Comparison of ENCODE assay signal across 18 cellular contexts in genomic region chr20:33337119-33337518, GRCh38. TPM values are rescaled to one million over a fixed set of nuclear protein-coding genes. Genes with fewer than 3 reads are reported as not detected.
"Had no signal": no experiment of that assay in that cellular context is flagged by ENCODE, and none has a peak within 500 bp of the region (broad histone marks: within the 10 kb centered on the region; RNA-seq: fewer than 3 reads in every experiment).

No MANE protein-coding gene starts in this region.

- H3K4me3 Mint-ChIP-seq: activated CD8-positive, alpha-beta T cell treated with anti-CD3 and anti-CD28 coated beads for 36 hours; activated naive CD8-positive, alpha-beta T cell treated with anti-CD3 and anti-CD28 coated beads for 36 hours; activated T-cell treated with anti-CD3 and anti-CD28 coated beads, Interleukin-2, amount 50 U/mL, for 72 hours; endodermal cell; stimulated activated naive CD8-positive, alpha-beta T cell treated with anti-CD3 and anti-CD28 coated beads, Interleukin-15, amount 100 ng/mL, for 72 hours had no signal

- H3K27ac ChIP-seq: esophagus muscularis mucosa, psoas muscle, spleen had no signal

- H3K27ac Mint-ChIP-seq: activated CD8-positive, alpha-beta T cell treated with anti-CD3 and anti-CD28 coated beads for 36 hours; activated naive CD8-positive, alpha-beta T cell treated with anti-CD3 and anti-CD28 coated beads for 36 hours; activated T-cell treated with anti-CD3 and anti-CD28 coated beads, Interleukin-2, amount 50 U/mL, for 72 hours had no signal

- H3K36me3 ChIP-seq: esophagus muscularis mucosa, spleen had no signal

- H3K36me3 Mint-ChIP-seq: activated naive CD8-positive, alpha-beta T cell treated with anti-CD3 and anti-CD28 coated beads for 36 hours had no signal

- H3K27me3 Mint-ChIP-seq: activated naive CD8-positive, alpha-beta T cell treated with anti-CD3 and anti-CD28 coated beads for 36 hours had no signal

- H3K4me3 ChIP-seq: esophagus muscularis mucosa, psoas muscle, spleen had no signal

- H3K9me3 Mint-ChIP-seq: activated CD8-positive, alpha-beta T cell treated with anti-CD3 and anti-CD28 coated beads for 36 hours; activated naive CD8-positive, alpha-beta T cell treated with anti-CD3 and anti-CD28 coated beads for 36 hours; activated T-cell treated with anti-CD3 and anti-CD28 coated beads, Interleukin-2, amount 50 U/mL, for 72 hours; endodermal cell; stimulated activated naive CD8-positive, alpha-beta T cell treated with anti-CD3 and anti-CD28 coated beads, Interleukin-15, amount 100 ng/mL, for 72 hours had no signal

- H3K9me3 ChIP-seq: esophagus muscularis mucosa, psoas muscle, spleen had no signal

- ATAC-seq: activated CD8-positive, alpha-beta T cell treated with anti-CD3 and anti-CD28 coated beads for 36 hours; activated T-cell treated with anti-CD3 and anti-CD28 coated beads, Interleukin-2, amount 50 U/mL, for 72 hours; left lobe of liver; psoas muscle; sciatic nerve; stimulated activated naive CD8-positive, alpha-beta T cell treated with anti-CD3 and anti-CD28 coated beads, Interleukin-15, amount 100 ng/mL, for 72 hours had no signal

- DNase-seq: activated CD8-positive, alpha-beta memory T cell treated with anti-CD3 and anti-CD28 coated beads, Interleukin-2, amount 50 U/mL, for 4 hours; activated CD8-positive, alpha-beta T cell treated with anti-CD3 and anti-CD28 coated beads for 36 hours; activated gamma-delta T cell treated with Interleukin-2 at 50 U/mL for 16 hours; activated naive CD8-positive, alpha-beta T cell treated with anti-CD3 and anti-CD28 coated beads for 36 hours; activated T-cell treated with anti-CD3 and anti-CD28 coated beads, Interleukin-2, amount 50 U/mL, for 72 hours; anterior cingulate cortex; endodermal cell; foreskin melanocyte; psoas muscle; spleen; stimulated activated naive CD8-positive, alpha-beta T cell treated with anti-CD3 and anti-CD28 coated beads, Interleukin-15, amount 100 ng/mL, for 72 hours; T-helper 9 cell had no signal

- H3K4me1 Mint-ChIP-seq: activated naive CD8-positive, alpha-beta T cell treated with anti-CD3 and anti-CD28 coated beads for 36 hours had no signal

- FAIRE-seq: urothelium cell line had no signal

- H3K4me1 ChIP-seq: esophagus muscularis mucosa, psoas muscle had no signal

RNA-seq across cellular contexts. Expression of gene BPIFB1, which starts 54.1 kb away (rescaled TPM):
- total RNA-seq: activated CD8-positive, alpha-beta T cell treated with anti-CD3 and anti-CD28 coated beads for 36 hours; activated naive CD8-positive, alpha-beta T cell treated with anti-CD3 and anti-CD28 coated beads for 36 hours; activated T-cell treated with anti-CD3 and anti-CD28 coated beads, Interleukin-2, amount 50 U/mL, for 72 hours; dermis microvascular lymphatic vessel endothelial cell; esophagus muscularis mucosa; osteoblast; psoas muscle; spleen had no signal
